33 cellular contexts compared by ENCODE assay signal in the genomic region with DNA sequence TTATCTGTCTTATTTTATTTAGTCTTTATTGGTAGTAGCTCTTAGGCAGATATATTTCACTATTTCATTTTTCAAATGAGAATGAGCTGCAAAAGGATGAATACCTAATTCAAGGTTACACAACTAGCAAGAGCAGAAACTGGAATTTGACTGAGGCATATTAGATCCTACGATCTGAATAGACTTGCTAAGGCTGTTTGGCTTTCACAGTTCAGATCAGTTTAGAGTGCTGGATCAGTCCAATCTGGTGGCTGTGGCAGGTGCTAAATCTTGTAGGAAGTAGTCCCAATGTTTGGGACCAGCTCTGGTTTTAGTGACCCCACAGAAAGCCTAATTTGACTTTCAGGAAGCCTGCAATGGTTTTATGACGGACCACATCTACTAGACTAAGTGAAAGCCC.
"Had no signal": no experiment of that assay in that cellular context is flagged by ENCODE, and none has a peak within 500 bp of the region (broad histone marks: within the 10 kb centered on the region; RNA-seq: fewer than 3 reads in every experiment).

No MANE protein-coding gene starts in this region.

- DNase-seq: activated B cell treated with CpG ODN at 0.5 μM for 24 hours; activated CD4-positive, alpha-beta T cell treated with anti-CD3 and anti-CD28 coated beads for 48 hours; activated CD4-positive, alpha-beta T cell treated with anti-CD3 and anti-CD28 coated beads, Interleukin-2, amount 50 U/mL, for 1 hour; activated CD4-positive, alpha-beta T cell treated with anti-CD3 and anti-CD28 coated beads, Interleukin-2, amount 50 U/mL, for 48 hours; activated CD8-positive, alpha-beta memory T cell treated with anti-CD3 and anti-CD28 coated beads for 24 hours; activated CD8-positive, alpha-beta T cell treated with anti-CD3 and anti-CD28 coated beads for 36 hours; activated effector memory CD4-positive, alpha-beta T cell treated with Interleukin-2 at 50 U/mL for 16 hours; activated gamma-delta T cell treated with Interleukin-2 at 50 U/mL for 16 hours; activated naive CD4-positive, alpha-beta T cell treated with anti-CD3 and anti-CD28 coated beads, Interleukin-2, amount 50 U/mL, for 16 hours; activated naive CD4-positive, alpha-beta T cell treated with Interleukin-2 at 50 U/mL for 16 hours; activated T-cell treated with anti-CD3 and anti-CD28 coated beads, Interleukin-2, amount 50 U/mL, for 4 hours; amniotic stem cell; anterior cingulate cortex; brain microvascular endothelial cell; dorsolateral prefrontal cortex; effector memory CD4-positive, alpha-beta T cell; esophagus squamous epithelium; foreskin melanocyte; T-helper 1 cell; T-helper 17 cell; T1000; WERI-Rb-1 had no signal

- H3K9me3 Mint-ChIP-seq: activated B cell treated with CpG ODN at 0.5 μM for 24 hours; activated CD8-positive, alpha-beta T cell treated with anti-CD3 and anti-CD28 coated beads for 36 hours; activated T-cell treated with anti-CD3 and anti-CD28 coated beads, Interleukin-2, amount 50 U/mL, for 4 hours; activated T-helper 17 cell treated with anti-CD3 and anti-CD28 coated beads, Interleukin-2, amount 50 U/mL, for 72 hours; central memory CD8-positive, alpha-beta T cell; dendritic cell treated with granulocyte-macrophage colony-stimulating factor and Interleukin-4, amounts not matched to agents 40 ng/mL and 50 ng/mL, for 4 days; T-helper 2 cell treated with Interferon-gamma antibody and Interleukin-4, amounts not matched to agents 5 μg/mL and 100 μg/mL, for 36 hours had no signal

- H3K9me3 ChIP-seq: esophagus squamous epithelium, gastroesophageal sphincter had no signal

- H3K36me3 ChIP-seq: brain microvascular endothelial cell, esophagus squamous epithelium, gastroesophageal sphincter, WERI-Rb-1 had no signal

- H3K27ac Mint-ChIP-seq: activated B cell treated with CpG ODN at 0.5 μM for 24 hours; activated CD8-positive, alpha-beta T cell treated with anti-CD3 and anti-CD28 coated beads for 36 hours; activated naive CD8-positive, alpha-beta T cell; activated T-helper 17 cell treated with anti-CD3 and anti-CD28 coated beads, Interleukin-2, amount 50 U/mL, for 72 hours; dendritic cell treated with granulocyte-macrophage colony-stimulating factor and Interleukin-4, amounts not matched to agents 40 ng/mL and 50 ng/mL, for 4 days; T-helper 17 cell; T-helper 2 cell treated with Interferon-gamma antibody and Interleukin-4, amounts not matched to agents 5 μg/mL and 100 μg/mL, for 36 hours had no signal

- H3K27me3 Mint-ChIP-seq: activated B cell treated with CpG ODN at 0.5 μM for 24 hours; dendritic cell treated with granulocyte-macrophage colony-stimulating factor and Interleukin-4, amounts not matched to agents 40 ng/mL and 50 ng/mL, for 4 days had no signal

- H3K4me3 Mint-ChIP-seq: activated B cell treated with CpG ODN at 0.5 μM for 24 hours; activated CD8-positive, alpha-beta T cell treated with anti-CD3 and anti-CD28 coated beads for 36 hours; activated naive CD8-positive, alpha-beta T cell; activated T-cell treated with anti-CD3 and anti-CD28 coated beads, Interleukin-2, amount 50 U/mL, for 4 hours; activated T-helper 17 cell treated with anti-CD3 and anti-CD28 coated beads, Interleukin-2, amount 50 U/mL, for 72 hours; central memory CD8-positive, alpha-beta T cell; dendritic cell treated with granulocyte-macrophage colony-stimulating factor and Interleukin-4, amounts not matched to agents 40 ng/mL and 50 ng/mL, for 4 days; T-helper 17 cell; T-helper 2 cell treated with Interferon-gamma antibody and Interleukin-4, amounts not matched to agents 5 μg/mL and 100 μg/mL, for 36 hours had no signal

- H3K4me1 Mint-ChIP-seq: activated B cell treated with CpG ODN at 0.5 μM for 24 hours; activated T-helper 17 cell treated with anti-CD3 and anti-CD28 coated beads, Interleukin-2, amount 50 U/mL, for 72 hours; central memory CD8-positive, alpha-beta T cell had no signal

- H3K27ac ChIP-seq: brain microvascular endothelial cell, coronary artery, dorsolateral prefrontal cortex, epithelial cell of prostate, esophagus squamous epithelium, gastroesophageal sphincter, WERI-Rb-1 had no signal

- FAIRE-seq: astrocyte, bronchial epithelial cell had no signal

- H3K36me3 Mint-ChIP-seq: activated naive CD8-positive, alpha-beta T cell had no signal

- H3K4me3 ChIP-seq: coronary artery, dorsolateral prefrontal cortex, esophagus squamous epithelium, gastroesophageal sphincter had no signal

- H3K4me1 ChIP-seq: gastroesophageal sphincter had no signal

- H3K27me3 ChIP-seq: brain microvascular endothelial cell, dorsolateral prefrontal cortex, esophagus squamous epithelium, gastroesophageal sphincter had no signal

- ATAC-seq: activated CD4-positive, CD25-positive, alpha-beta regulatory T cell treated with anti-CD3 and anti-CD28 coated beads, Interleukin-2, amount 50 U/mL, for 24 hours; activated CD8-positive, alpha-beta T cell treated with anti-CD3 and anti-CD28 coated beads for 36 hours; activated T-cell treated with anti-CD3 and anti-CD28 coated beads, Interleukin-2, amount 50 U/mL, for 4 hours; activated T-helper 17 cell treated with anti-CD3 and anti-CD28 coated beads, Interleukin-2, amount 50 U/mL, for 72 hours; gastroesophageal sphincter; T-helper 17 cell had no signal
